In the genomic region with DNA sequence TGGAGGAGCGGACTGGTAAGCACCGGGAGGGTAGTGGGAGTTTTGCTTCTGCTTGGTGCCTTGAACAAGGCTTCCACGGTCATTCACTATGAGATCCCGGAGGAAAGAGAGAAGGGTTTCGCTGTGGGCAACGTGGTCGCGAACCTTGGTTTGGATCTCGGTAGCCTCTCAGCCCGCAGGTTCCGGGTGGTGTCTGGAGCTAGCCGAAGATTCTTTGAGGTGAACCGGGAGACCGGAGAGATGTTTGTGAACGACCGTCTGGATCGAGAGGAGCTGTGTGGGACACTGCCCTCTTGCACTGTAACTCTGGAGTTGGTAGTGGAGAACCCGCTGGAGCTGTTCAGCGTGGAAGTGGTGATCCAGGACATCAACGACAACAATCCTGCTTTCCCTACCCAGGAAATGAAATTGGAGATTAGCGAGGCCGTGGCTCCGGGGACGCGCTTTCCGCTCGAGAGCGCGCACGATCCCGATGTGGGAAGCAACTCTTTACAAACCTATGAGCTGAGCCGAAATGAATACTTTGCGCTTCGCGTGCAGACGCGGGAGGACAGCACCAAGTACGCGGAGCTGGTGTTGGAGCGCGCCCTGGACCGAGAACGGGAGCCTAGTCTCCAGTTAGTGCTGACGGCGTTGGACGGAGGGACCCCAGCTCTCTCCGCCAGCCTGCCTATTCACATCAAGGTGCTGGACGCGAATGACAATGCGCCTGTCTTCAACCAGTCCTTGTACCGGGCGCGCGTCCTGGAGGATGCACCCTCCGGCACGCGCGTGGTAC, we compare ENCODE assay signal across 1 cellular context.
TF ChIP-seq lines count a peak whose summit lies in the region.

No MANE protein-coding gene starts in this region.

TF ChIP-seq in GM12878, 131 proteins besides CTCF, POLR2A, EP300 and RAD21:
- TF ChIP-seq HDAC6 (IDR thresholded peaks at IDR 0.05; ENCODE audit: unreplicated experiment) (peak; percentile 88), SIN3A (IDR thresholded peaks at IDR 0.05; ENCODE audit: low read depth, low read length) (peak; percentile 17; the same call in 1 of the 2 replicates), BRCA1 (IDR thresholded peaks at IDR 0.05; ENCODE audit: low read depth, low read length) (no peak), SPI1 (IDR thresholded peaks at IDR 0.05; ENCODE audit: borderline replicate concordance, insufficient read depth, low read depth, low read length) (no peak)
- TF ChIP-seq, protein P1, sequence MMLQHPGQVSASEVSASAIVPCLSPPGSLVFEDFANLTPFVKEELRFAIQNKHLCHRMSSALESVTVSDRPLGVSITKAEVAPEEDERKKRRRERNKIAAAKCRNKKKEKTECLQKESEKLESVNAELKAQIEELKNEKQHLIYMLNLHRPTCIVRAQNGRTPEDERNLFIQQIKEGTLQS (IDR thresholded peaks at IDR 0.05; ENCODE audit: borderline replicate concordance, extremely low read depth, low read depth, low read length), result no peak
